ENCODE assay signal across 13 cellular contexts in genomic region chr3:124504332-124505059, GRCh38.
A peak's percentile ranks its signal among the peaks of the same experiment; 100 is the strongest.
DNase-seq lines count a peak whose midpoint lies in the region; ATAC-seq, FAIRE-seq and TF ChIP-seq lines count a peak whose summit lies in the region.
"Had no signal": no experiment of that assay in that cellular context is flagged by ENCODE, and none has a peak within 500 bp of the region (broad histone marks: within the 10 kb centered on the region; RNA-seq: fewer than 3 reads in every experiment).

No MANE protein-coding gene starts in this region.

- no peaks in the 10 kb centered on the region for H3K9me3 ChIP-seq in fibroblast of lung (ENCODE audit: control insufficient read depth, insufficient read depth, low read depth, low read length)
- H3K9me3 ChIP-seq: esophagus squamous epithelium, right lobe of liver had no signal

- no peak overlapping the region for H3K27ac ChIP-seq in fibroblast of lung (ENCODE audit: insufficient read depth, low read length)
- H3K27ac ChIP-seq: 22Rv1, right lobe of liver had no signal

- no peaks in the 10 kb centered on the region for H4K20me1 ChIP-seq in fibroblast of lung (ENCODE audit: control insufficient read depth, extremely low read depth, insufficient read depth, low read length)

- no peaks in the 10 kb centered on the region for H3K4me1 ChIP-seq in fibroblast of lung (ENCODE audit: control insufficient read depth, extremely low read depth, insufficient read depth, low read length)
- H3K4me1 ChIP-seq: right lobe of liver had no signal

- no peaks in the 10 kb centered on the region for H3K79me2 ChIP-seq in fibroblast of lung (ENCODE audit: control insufficient read depth, insufficient read depth, low read length)

- no peak overlapping the region for H3K9ac ChIP-seq in fibroblast of lung (ENCODE audit: insufficient read depth, low read length)

- no peak overlapping the region for H2AFZ ChIP-seq in fibroblast of lung (ENCODE audit: low read length)

- no peaks in the 10 kb centered on the region for H3K36me3 ChIP-seq in fibroblast of lung (ENCODE audit: control insufficient read depth, insufficient read depth, low read length)
- H3K36me3 ChIP-seq: esophagus squamous epithelium, right lobe of liver had no signal

- DNase-seq in DMS 273 (lab: John Stamatoyannopoulos, UW; ENCODE audit: unreplicated experiment) (peak; percentile 48), DMS 273 treated with DMSO at 0.1 percent for 48 hours (lab: John Stamatoyannopoulos, UW) (no peak), RPMI7951 (ENCODE audit: low read depth) (peak; percentile 33), fibroblast of lung (ENCODE audit: low read depth in 2 of 2) (peak; percentile 63 to 80), smooth muscle cell of the brain vasculature (ENCODE audit: low read depth, low spot score) (peak; percentile 2), LoVo (ENCODE audit: low spot score) (no peak), H54 (ENCODE audit: insufficient read length, low spot score) (no peak)
- DNase-seq: esophagus squamous epithelium, mesendoderm, NCI-H2227 treated with DMSO at 0.1 percent for 48 hours, right lobe of liver had no signal

- TF ChIP-seq CTCF in fibroblast of lung (conservative IDR thresholded peaks at IDR 0.05 in 1 of 2, IDR thresholded peaks at IDR 0.05 in 1 of 2; ENCODE audit: low read depth in 1 of 2, low read length in 2 of 2) = no peak

- no peak overlapping the region for H3K4me2 ChIP-seq in fibroblast of lung (ENCODE audit: extremely low read depth, insufficient read depth, low read length)

- H3K27me3 ChIP-seq in fibroblast of lung (ENCODE audit: control insufficient read depth, insufficient read depth, low read length) = no peaks in the 10 kb centered on the region
- H3K27me3 ChIP-seq: right lobe of liver had no signal

- no peak for FAIRE-seq in H54 (lab: Jason Lieb, UNC)

- H3K4me3 ChIP-seq in fibroblast of lung (replicated peaks in 1 of 4; ENCODE audit: control extremely low read depth in 1 of 4, insufficient read depth in 1 of 4, low read depth in 3 of 4, low read length in 4 of 4) = no peak overlapping the region
- H3K4me3 ChIP-seq: esophagus squamous epithelium, right lobe of liver had no signal

- TF ChIP-seq POLR2A in H54 (IDR thresholded peaks at IDR 0.05; ENCODE audit: low read depth, low read length) = no peak

- no peak for ATAC-seq in HG03045 (IDR thresholded peaks at IDR 0.05; ENCODE audit: unreplicated experiment)

Comparison
In these comparisons a context has a peak if more than half of its experiments do, and no peak if none do; other contexts are left out.
1. DNase-seq: peak in DMS 273 (single experiment), RPMI7951 (single experiment), fibroblast of lung (2 of 2) and smooth muscle cell of the brain vasculature (single experiment); none in DMS 273 treated with DMSO at 0.1 percent for 48 hours (single experiment), LoVo (single experiment) and H54 (single experiment).